ENCODE assay signal across 8 cellular contexts in the genomic region with DNA sequence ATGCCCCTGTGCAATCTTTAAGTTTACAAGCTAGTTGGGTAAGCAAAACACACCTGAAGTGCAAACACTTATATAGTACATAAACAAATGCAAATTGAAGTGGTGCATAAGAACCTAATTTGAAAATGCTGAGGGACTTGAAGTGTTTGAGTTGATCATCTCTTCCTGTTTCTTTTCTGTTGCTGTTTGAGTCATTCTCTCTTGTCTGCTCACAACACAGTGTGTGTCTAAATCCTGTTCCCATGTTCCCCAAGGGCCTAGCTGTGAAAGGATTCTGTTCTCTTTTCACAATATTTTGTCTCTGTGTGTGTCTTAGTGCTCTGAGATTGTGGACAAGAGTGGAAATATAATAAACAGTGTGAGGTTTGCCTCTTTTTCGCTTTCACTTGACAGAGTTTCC. TPM values are rescaled to one million over a fixed set of nuclear protein-coding genes. Genes with fewer than 3 reads are reported as not detected.
DNase-seq lines count a peak whose midpoint lies in the region; ATAC-seq, FAIRE-seq and TF ChIP-seq lines count a peak whose summit lies in the region.

No MANE protein-coding gene starts in this region.

- H3K36me3 ChIP-seq in H1 (ENCODE audit: control insufficient read depth in 2 of 4, insufficient read depth in 4 of 4, low read length in 3 of 4) = no peaks in the 10 kb centered on the region
- H3K36me3 ChIP-seq in A673 (ENCODE audit: insufficient read depth, low read length, poor library complexity, severe bottlenecking) = no peaks in the 10 kb centered on the region

- H3K14ac ChIP-seq in H1 (ENCODE audit: insufficient read length) = no peak overlapping the region

- no peak overlapping the region for H3K18ac ChIP-seq in H1 (ENCODE audit: extremely low read depth, low read length)

- no peaks in the 10 kb centered on the region for H3K23me2 ChIP-seq in H1 (ENCODE audit: low read depth, low read length)

- H4K8ac ChIP-seq in H1 (ENCODE audit: extremely low read depth, insufficient read depth, low read length) = no peak overlapping the region

- no peak overlapping the region for H3K4me2 ChIP-seq in H1 (ENCODE audit: insufficient read depth in 1 of 2, low read depth in 2 of 2, low read length in 2 of 2)

- no peaks in the 10 kb centered on the region for H4K20me1 ChIP-seq in H1 (replicated peaks in 1 of 2; ENCODE audit: control insufficient read depth in 1 of 2, insufficient read depth in 2 of 2, low read length in 2 of 2)

- H2BK20ac ChIP-seq in H1 (ENCODE audit: low read length) = no peak overlapping the region

- no peak overlapping the region for H2BK5ac ChIP-seq in H1 (ENCODE audit: low read depth, low read length)

- DNase-seq in EH (ENCODE audit: low read depth) (peak; percentile 3), H1 (ENCODE audit: low read depth in 1 of 2, low spot score in 2 of 2) (no peak), caudate nucleus (lab: John Stamatoyannopoulos, UW) (no peak), A673 (ENCODE audit: low spot score) (no peak), NCI-H2196 (lab: John Stamatoyannopoulos, UW; ENCODE audit: unreplicated experiment) (no peak), NCI-H2107 (lab: John Stamatoyannopoulos, UW) (no peak)

- TF ChIP-seq RAD21 in H1 (IDR thresholded peaks at IDR 0.05 in 1 of 2, conservative IDR thresholded peaks at IDR 0.05 in 1 of 2; ENCODE audit: low read depth in 2 of 2, low read length in 2 of 2) = no peak

- no peak overlapping the region for H3K9ac ChIP-seq in H1 (replicated peaks in 1 of 4; ENCODE audit: extremely low read depth in 1 of 4, low read depth in 3 of 4, low read length in 3 of 4)

- no peaks in the 10 kb centered on the region for H3K79me2 ChIP-seq in H1 (ENCODE audit: control insufficient read depth in 1 of 2, insufficient read depth in 2 of 2, low read length in 2 of 2)

- no peak for FAIRE-seq in H1 (lab: Jason Lieb, UNC)

- H3K79me1 ChIP-seq in H1 (ENCODE audit: low read depth, low read length) = no peaks in the 10 kb centered on the region

- BruUV-seq in A673 (replicated peaks; lab: Mats Ljungman, UMichigan) = no TSS peak

- H2AK5ac ChIP-seq in H1 (ENCODE audit: low read depth, low read length) = no peak overlapping the region

- 92% methylated on average over 1 of the region's 1 CpG; no CpG with 5 or more reads in 1 of the 2 experiments for WGBS in H1 (ENCODE audit: extremely low coverage in 1 of 2, insufficient coverage in 1 of 2, insufficient read length in 1 of 2, insufficient replicate concordance in 2 of 2, low coverage in 1 of 2, low lambda C conversion rate in 2 of 2, missing lambda C conversion rate in 1 of 2), 2 experiments

- peak; percentile 58 for ATAC-seq in GM19463 (IDR thresholded peaks at IDR 0.05; ENCODE audit: unreplicated experiment)
- peak; percentile 67 for ATAC-seq in HG03280 (IDR thresholded peaks at IDR 0.05; ENCODE audit: unreplicated experiment)

- intact Hi-C loops in A673 (cut with micrococcal nuclease; ENCODE audit: unreplicated experiment) = no loop called here

- H3K27ac ChIP-seq in H1 (ENCODE audit: low read depth, low read length) = no peak overlapping the region
- no peak overlapping the region for H3K27ac ChIP-seq in caudate nucleus (ENCODE audit: low read depth, low read length)
- no peak overlapping the region for H3K27ac ChIP-seq in A673 (ENCODE audit: low read depth, low read length, poor library complexity, severe bottlenecking)

- TF ChIP-seq EP300 in H1 (IDR thresholded peaks at IDR 0.05; ENCODE audit: borderline replicate concordance in 1 of 2, low read depth in 2 of 2, low read length in 2 of 2) = no peak

- POLR2A ChIA-PET in H1 (lab: Charles Lee; ENCODE audit: partially characterized antibody) = no interaction called here
- POLR2A ChIA-PET in A673 (lab: Charles Lee; ENCODE audit: low non-redundant PET) = no interaction called here

- H2BK15ac ChIP-seq in H1 (ENCODE audit: low read length) = no peak overlapping the region

- no peak overlapping the region for H2BK120ac ChIP-seq in H1 (replicated peaks; ENCODE audit: low read depth, low read length)

- no peak overlapping the region for H2BK12ac ChIP-seq in H1 (ENCODE audit: low read depth, low read length)

- H2AFZ ChIP-seq in H1 (ENCODE audit: low read length) = peak overlapping the region; percentile 52; the same call in 1 of the 2 replicates

- no peaks in the 10 kb centered on the region for H3K27me3 ChIP-seq in H1 (replicated peaks in 1 of 4; ENCODE audit: control insufficient read depth in 3 of 4, extremely low read depth in 1 of 4, insufficient read depth in 3 of 4, low read length in 3 of 4)
- no peaks in the 10 kb centered on the region for H3K27me3 ChIP-seq in A673 (replicated peaks; ENCODE audit: insufficient read depth, low read depth, low read length, poor library complexity)

- TF ChIP-seq POLR2A in H1 (IDR thresholded peaks at IDR 0.05; ENCODE audit: control extremely low read depth in 1 of 2, low read depth in 2 of 2, low read length in 2 of 2) = no peak

- no peak overlapping the region for H3K4ac ChIP-seq in H1 (replicated peaks; ENCODE audit: insufficient read length, low read depth, low read length)

- H3K4me3 ChIP-seq in H1 (ENCODE audit: extremely low read depth in 1 of 4, insufficient read depth in 2 of 4, low read depth in 3 of 4, low read length in 4 of 4) (no peak overlapping the region), A673 (ENCODE audit: low read depth, low read length, poor library complexity, severe bottlenecking) (no peak overlapping the region)

- CTCF ChIA-PET in H1 (lab: Charles Lee; ENCODE audit: partially characterized antibody) = interaction anchor here (1.3 kb wide), 1 partner anchor 9 kb away, joined by 3 read pairs; no protein-coding TSS in a partner anchor
- CTCF ChIA-PET in A673 (lab: Charles Lee) = no interaction called here

- H3K4me1 ChIP-seq in H1 (replicated peaks in 1 of 4; ENCODE audit: control insufficient read depth in 3 of 4, insufficient read depth in 4 of 4, low read length in 3 of 4) (peaks cover 0 to 3% (median 1%) of the 10 kb centered on the region in 4 experiments; a peak in 1 of 7 replicates), A673 (ENCODE audit: insufficient read depth, low read length, poor library complexity, severe bottlenecking) (no peaks in the 10 kb centered on the region)

- no peak overlapping the region for H3K23ac ChIP-seq in H1 (ENCODE audit: insufficient read length)

- H3K9me3 ChIP-seq in H1 (ENCODE audit: insufficient read depth in 2 of 2, low read depth in 1 of 2, low read length in 1 of 2) (no peaks in the 10 kb centered on the region), A673 (ENCODE audit: low read depth, low read length, poor library complexity, severe bottlenecking) (no peaks in the 10 kb centered on the region)

- H3K56ac ChIP-seq in H1 (replicated peaks; ENCODE audit: insufficient read length, low read depth, low read length) = no peak overlapping the region

- no peak overlapping the region for H4K91ac ChIP-seq in H1 (replicated peaks; ENCODE audit: insufficient read length, low read length)

- TF ChIP-seq CTCF in H1 (IDR thresholded peaks at IDR 0.05; ENCODE audit: control extremely low read depth in 1 of 3, insufficient read depth in 1 of 3, low read depth in 1 of 3, low read length in 3 of 3) (no peak), A673 (conservative IDR thresholded peaks at IDR 0.05; ENCODE audit: low read depth, low read length) (no peak)

- H4K5ac ChIP-seq in H1 (ENCODE audit: insufficient read length, low read depth, low read length) = no peak overlapping the region

TF ChIP-seq in H1, 55 proteins besides CTCF, POLR2A, EP300 and RAD21:
- TF ChIP-seq EGR1 (IDR thresholded peaks at IDR 0.05; ENCODE audit: borderline replicate concordance, low read depth, low read length) = no peak
- TF ChIP-seq JUN (IDR thresholded peaks at IDR 0.05; ENCODE audit: low read depth, low read length) = no peak
- no peak for TF ChIP-seq POU5F1 (IDR thresholded peaks at IDR 0.05; ENCODE audit: low read depth, low read length)
- TF ChIP-seq E2F6 (IDR thresholded peaks at IDR 0.05) = no peak
- no peak for TF ChIP-seq BACH1 (IDR thresholded peaks at IDR 0.05; ENCODE audit: low read length)
- no peak for TF ChIP-seq RNF2 (IDR thresholded peaks at IDR 0.05; ENCODE audit: borderline replicate concordance, low read depth, low read length, missing control alignments, poor library complexity, severe bottlenecking)
- TF ChIP-seq CTBP2 (IDR thresholded peaks at IDR 0.05; ENCODE audit: borderline replicate concordance, insufficient read depth, insufficient read length, low read length) = no peak
- TF ChIP-seq CBX5 (IDR thresholded peaks at IDR 0.05; ENCODE audit: low read depth, low read length) = no peak
- TF ChIP-seq RXRA (IDR thresholded peaks at IDR 0.05; ENCODE audit: insufficient read depth, low read depth, low read length) = no peak
- TF ChIP-seq ZNF274 (IDR thresholded peaks at IDR 0.05; ENCODE audit: borderline replicate concordance, extremely low read depth, low read length) = no peak

RNA-seq across cellular contexts. Expression of gene CD96, which starts 6.1 kb away (rescaled TPM):
- total RNA-seq in H1 (2021; fragmentation: NEBNext Ultra II Directional; extraction: Animal tissue kit (Norgen Biotek cat#: 25700)) = not detected in 2 replicates
- polyA plus RNA-seq in H1 (2011; rRNA removed) = 0.02 TPM in 1 of 2 replicates, not detected in the other
- 0.04 TPM for polyA plus RNA-seq in H1 (2011; cell fraction: cytosol; rRNA removed)
- not detected for polyA plus RNA-seq in H1 (2011; cell fraction: nucleus; rRNA removed)
- not detected in 4 replicates for polyA plus RNA-seq in H1 (2012, experiment 1 of 2)
- not detected for polyA plus RNA-seq in H1 (2012, experiment 2 of 2)
- 0.16 TPM for polyA plus RNA-seq in H1 (2013, experiment 1 of 2)
- polyA plus RNA-seq in H1 (2013, experiment 2 of 2) = 0.11 TPM
- polyA minus RNA-seq in H1 (2011; rRNA and poly(A)+ RNA removed) = 0.56 TPM in 1 of 2 replicates, not detected in the other
- polyA minus RNA-seq in H1 (2011; cell fraction: cytosol; rRNA and poly(A)+ RNA removed) = not detected
- polyA minus RNA-seq in H1 (2011; cell fraction: nucleus; rRNA and poly(A)+ RNA removed) = 0.70 TPM
- not detected in 2 replicates for total RNA-seq in A673 (2021)

RNA-seq across cellular contexts. Expression of gene ZBED2, which starts 47.1 kb away (rescaled TPM):
- not detected in 2 replicates for total RNA-seq in H1 (2021; fragmentation: NEBNext Ultra II Directional; extraction: Animal tissue kit (Norgen Biotek cat#: 25700))
- polyA plus RNA-seq in H1 (2011; rRNA removed) = not detected in 2 replicates
- not detected for polyA plus RNA-seq in H1 (2011; cell fraction: cytosol; rRNA removed)
- polyA plus RNA-seq in H1 (2011; cell fraction: nucleus; rRNA removed) = not detected
- not detected in 4 replicates for polyA plus RNA-seq in H1 (2012, experiment 1 of 2)
- not detected for polyA plus RNA-seq in H1 (2012, experiment 2 of 2)
- not detected for polyA plus RNA-seq in H1 (2013, experiment 1 of 2)
- polyA plus RNA-seq in H1 (2013, experiment 2 of 2) = not detected
- polyA minus RNA-seq in H1 (2011; rRNA and poly(A)+ RNA removed) = not detected in 2 replicates
- polyA minus RNA-seq in H1 (2011; cell fraction: cytosol; rRNA and poly(A)+ RNA removed) = not detected
- not detected for polyA minus RNA-seq in H1 (2011; cell fraction: nucleus; rRNA and poly(A)+ RNA removed)
- total RNA-seq in A673 (2021) = not detected in 2 replicates
